In genomic region chr2:236343400-236344161, GRCh38 we compare ENCODE assay signal across 9 cellular contexts.
DNase-seq lines count a peak whose midpoint lies in the region; ATAC-seq and TF ChIP-seq lines count a peak whose summit lies in the region.
"Had no signal": no experiment of that assay in that cellular context is flagged by ENCODE, and none has a peak within 500 bp of the region (broad histone marks: within the 10 kb centered on the region; RNA-seq: fewer than 3 reads in every experiment).

No MANE protein-coding gene starts in this region.

- H3K9me3 ChIP-seq in BE2C = no peaks in the 10 kb centered on the region
- no peaks in the 10 kb centered on the region for H3K9me3 ChIP-seq in upper lobe of left lung

- H3K4me3 ChIP-seq in BE2C (ENCODE audit: low read depth, low read length) (no peak overlapping the region), upper lobe of left lung (no peak overlapping the region)

- H3K4me1 ChIP-seq in BE2C (no peaks in the 10 kb centered on the region), upper lobe of left lung (peaks cover 0 to 5% (median 0%) of the 10 kb centered on the region in 4 donors)

- TF ChIP-seq CTCF in BE2C (IDR thresholded peaks at IDR 0.05; ENCODE audit: low read depth, low read length) (peak; percentile 83), WTC11 (IDR thresholded peaks at IDR 0.05) (peak; percentile 84), upper lobe of left lung (IDR thresholded peaks at IDR 0.05) (peak; percentile 62 to 79 (median 63))

- H3K36me3 ChIP-seq in BE2C (no peaks in the 10 kb centered on the region), upper lobe of left lung (no peaks in the 10 kb centered on the region)

- no peak for TF ChIP-seq POLR2A in upper lobe of left lung (IDR thresholded peaks at IDR 0.05)

- ATAC-seq in WTC11 = no peak; the same call in 1 of the 2 replicates
- peak in 1 of 2 donors; percentile 53 for ATAC-seq in upper lobe of left lung (ENCODE audit: low FRiP score in 2 of 2)
- no peak for ATAC-seq in HG03139 (IDR thresholded peaks at IDR 0.05; ENCODE audit: unreplicated experiment)

- H3K4me3 Mint-ChIP-seq in WTC11 = no peak overlapping the region
- H3K4me3 Mint-ChIP-seq: IgD-negative memory B cell had no signal

- DNase-seq in BE2C = peak; percentile 45
- DNase-seq in GM19238 (ENCODE audit: insufficient read length, low spot score) = peak; percentile 35
- peak; percentile 85 for DNase-seq in NCI-H2196 (lab: John Stamatoyannopoulos, UW; ENCODE audit: unreplicated experiment)
- peak; percentile 72 for DNase-seq in WTC11 (ENCODE audit: low spot score)
- peak; percentile 77 for DNase-seq in epidermal melanocyte (ENCODE audit: insufficient read length, low spot score)
- peak; percentile 71 for DNase-seq in myocyte (ENCODE audit: low read depth)
- DNase-seq in upper lobe of left lung = peak in 1 of 2 donors; percentile 59

- H3K27ac Mint-ChIP-seq in WTC11 = no peak overlapping the region
- H3K27ac Mint-ChIP-seq: IgD-negative memory B cell had no signal

- H3K9me3 Mint-ChIP-seq in WTC11 = peaks cover 14% of the 10 kb centered on the region
- H3K9me3 Mint-ChIP-seq: IgD-negative memory B cell had no signal

- peaks cover 39% of the 10 kb centered on the region for H3K4me1 Mint-ChIP-seq in WTC11

- H3K27me3 Mint-ChIP-seq in WTC11 (ENCODE audit: low read depth) = no peaks in the 10 kb centered on the region

- 33 to 45% methylated on average over 9 to 10 of the region's 10 CpGs for WGBS in upper lobe of left lung, 2 donors

- H3K27me3 ChIP-seq in BE2C = peaks cover 10% of the 10 kb centered on the region
- no peaks in the 10 kb centered on the region for H3K27me3 ChIP-seq in upper lobe of left lung

- no peak for TF ChIP-seq EP300 in upper lobe of left lung (IDR thresholded peaks at IDR 0.05)

- CTCF ChIA-PET in WTC11 (lab: Charles Lee) = interaction anchor here (1.1 to 2.1 kb wide), 3 partner anchors 32 to 718 kb away, joined by 3 to 11 read pairs (median 5); partner anchors contain the start of gene ACKR3

- H3K27ac ChIP-seq in upper lobe of left lung = no peak overlapping the region

- H3K36me3 Mint-ChIP-seq in WTC11 = peaks cover 10% of the 10 kb centered on the region; the same call in 1 of the 2 replicates

- POLR2A ChIA-PET in WTC11 (lab: Charles Lee) = no interaction called here

TF ChIP-seq in WTC11, 78 proteins besides CTCF, POLR2A, EP300 and RAD21:
- TF ChIP-seq, protein P1, sequence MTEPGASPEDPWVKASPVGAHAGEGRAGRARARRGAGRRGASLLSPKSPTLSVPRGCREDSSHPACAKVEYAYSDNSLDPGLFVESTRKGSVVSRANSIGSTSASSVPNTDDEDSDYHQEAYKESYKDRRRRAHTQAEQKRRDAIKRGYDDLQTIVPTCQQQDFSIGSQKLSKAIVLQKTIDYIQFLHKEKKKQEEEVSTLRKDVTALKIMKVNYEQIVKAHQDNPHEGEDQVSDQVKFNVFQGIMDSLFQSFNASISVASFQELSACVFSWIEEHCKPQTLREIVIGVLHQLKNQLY (CRISPR knock-in tag; IDR thresholded peaks at IDR 0.05) = no peak
- peak; percentile 58; the same call in 1 of the 2 replicates for TF ChIP-seq GTF2I (CRISPR knock-in tag; conservative IDR thresholded peaks at IDR 0.05)
